11 cellular contexts compared by ENCODE assay signal in genomic region chr7:22147113-22147512, GRCh38.
DNase-seq lines count a peak whose midpoint lies in the region; ATAC-seq and TF ChIP-seq lines count a peak whose summit lies in the region.
"Had no signal": no experiment of that assay in that cellular context is flagged by ENCODE, and none has a peak within 500 bp of the region (broad histone marks: within the 10 kb centered on the region; RNA-seq: fewer than 3 reads in every experiment).

No MANE protein-coding gene starts in this region.

- no peaks in the 10 kb centered on the region for H4K20me1 ChIP-seq in hepatocyte (ENCODE audit: insufficient read depth, poor library complexity, severe bottlenecking)

- H3K4me1 ChIP-seq in hepatocyte (ENCODE audit: insufficient read depth) (no peaks in the 10 kb centered on the region), stomach (peaks cover 0 to 16% (median 2%) of the 10 kb centered on the region in 4 donors)
- H3K4me1 ChIP-seq: A549 had no signal

- no peak for TF ChIP-seq CTCF in hepatocyte (IDR thresholded peaks at IDR 0.05; ENCODE audit: poor library complexity)
- TF ChIP-seq CTCF in stomach (IDR thresholded peaks at IDR 0.05) = no peak

- H3K27me3 ChIP-seq in hepatocyte (no peaks in the 10 kb centered on the region), stomach (no peaks in the 10 kb centered on the region)

- H3K4me3 ChIP-seq in hepatocyte (no peak overlapping the region), stomach (peak overlapping the region in 3 of 4 donors; percentile 22 to 29 (median 26))
- H3K4me3 ChIP-seq: A549 had no signal

- no peaks in the 10 kb centered on the region for H3K9me3 ChIP-seq in hepatocyte (ENCODE audit: low read depth)
- no peaks in the 10 kb centered on the region for H3K9me3 ChIP-seq in stomach
- H3K9me3 ChIP-seq: A549 had no signal

- WGBS in hepatocyte (ENCODE audit: low lambda C conversion rate, missing lambda C conversion rate) = 58% methylated on average over 9 of the region's 9 CpGs
- 13 to 58% (median 44%) methylated on average over 9 of the region's 9 CpGs for WGBS in stomach, 5 donors

- no peaks in the 10 kb centered on the region for H3K36me3 Mint-ChIP-seq in activated CD4-positive, alpha-beta T cell treated with anti-CD3 and anti-CD28 coated beads for 36 hours (ENCODE audit: low read depth)

- no peak for TF ChIP-seq POLR2A in stomach (IDR thresholded peaks at IDR 0.05)

- no peak overlapping the region for H3K27ac Mint-ChIP-seq in activated CD4-positive, alpha-beta T cell treated with anti-CD3 and anti-CD28 coated beads for 36 hours

- no peaks in the 10 kb centered on the region for H3K9me2 ChIP-seq in hepatocyte (replicated peaks; ENCODE audit: insufficient read depth)

- H3K9me3 Mint-ChIP-seq in activated CD4-positive, alpha-beta T cell treated with anti-CD3 and anti-CD28 coated beads for 36 hours (ENCODE audit: low read depth) = no peaks in the 10 kb centered on the region
- H3K9me3 Mint-ChIP-seq: central memory CD8-positive, alpha-beta T cell had no signal

- POLR2A ChIA-PET in activated CD4-positive, alpha-beta T cell treated with anti-CD3 and anti-CD28 coated beads for 36 hours (lab: Charles Lee) = no interaction called here

- peak; percentile 60 for ATAC-seq in activated CD4-positive, alpha-beta T cell treated with anti-CD3 and anti-CD28 coated beads for 36 hours
- ATAC-seq in HG02852 (IDR thresholded peaks at IDR 0.05; ENCODE audit: unreplicated experiment) (no peak), left colon (no peak), HG03039 (IDR thresholded peaks at IDR 0.05; ENCODE audit: unreplicated experiment) (no peak)
- ATAC-seq: A549 had no signal

- H3K27ac ChIP-seq in hepatocyte (no peak overlapping the region), stomach (peak overlapping the region in 2 of 5 donors; percentile 13 to 20)
- H3K27ac ChIP-seq: A549 had no signal

- intact Hi-C loops in activated CD4-positive, alpha-beta T cell treated with anti-CD3 and anti-CD28 coated beads for 36 hours (cut with DNase I, micrococcal nuclease) = no loop called here
- intact Hi-C loops in stomach (cut with DNase I; ENCODE audit: low total_unique reads) (no loop called here), left colon (cut with DNase I, micrococcal nuclease) (no loop called here)

- H3K4me2 ChIP-seq in hepatocyte = peak overlapping the region; percentile 27
- H3K4me2 ChIP-seq: A549 had no signal

- TF ChIP-seq EP300 in stomach (IDR thresholded peaks at IDR 0.05) = no peak

- H2AFZ ChIP-seq in hepatocyte = no peak overlapping the region

- CTCF ChIA-PET in activated CD4-positive, alpha-beta T cell treated with anti-CD3 and anti-CD28 coated beads for 36 hours (lab: Charles Lee) = no interaction called here

- H3K36me3 ChIP-seq in hepatocyte (replicated peaks; ENCODE audit: insufficient read depth, low read depth) (no peaks in the 10 kb centered on the region), stomach (peaks cover 0 to 27% (median 18%) of the 10 kb centered on the region in 4 donors)

- H3K4me3 Mint-ChIP-seq in activated CD4-positive, alpha-beta T cell treated with anti-CD3 and anti-CD28 coated beads for 36 hours = peak overlapping the region; percentile 5
- H3K4me3 Mint-ChIP-seq: central memory CD8-positive, alpha-beta T cell had no signal

- no peaks in the 10 kb centered on the region for H3K27me3 Mint-ChIP-seq in activated CD4-positive, alpha-beta T cell treated with anti-CD3 and anti-CD28 coated beads for 36 hours

- no peaks in the 10 kb centered on the region for H3K79me2 ChIP-seq in hepatocyte

- peak; percentile 41 for DNase-seq in activated CD4-positive, alpha-beta T cell treated with anti-CD3 and anti-CD28 coated beads for 36 hours
- DNase-seq in activated CD4-positive, alpha-beta T cell treated with anti-CD3 and anti-CD28 coated beads for 4 hours = no peak
- DNase-seq in OCI-M1 (lab: John Stamatoyannopoulos, UW) = peak; percentile 87
- no peak for DNase-seq in hepatocyte (ENCODE audit: low spot score)
- DNase-seq in stomach = no peak
- no peak for DNase-seq in left colon
- DNase-seq: nucleus accumbens had no signal

- H3K4me1 Mint-ChIP-seq in activated CD4-positive, alpha-beta T cell treated with anti-CD3 and anti-CD28 coated beads for 36 hours = peaks cover 7% of the 10 kb centered on the region
- H3K4me1 Mint-ChIP-seq: central memory CD8-positive, alpha-beta T cell had no signal

Comparison
In these comparisons a context has a peak if more than half of its experiments do, and no peak if none do; other contexts are left out.
1. DNase-seq: peak in activated CD4-positive, alpha-beta T cell treated with anti-CD3 and anti-CD28 coated beads for 36 hours (single experiment) and OCI-M1 (single experiment); none in activated CD4-positive, alpha-beta T cell treated with anti-CD3 and anti-CD28 coated beads for 4 hours (0 of 2), hepatocyte (single experiment), stomach (single experiment) and left colon (0 of 2).